Comparison of ENCODE assay signal across 12 cellular contexts in genomic region chr7:98352621-98353020, GRCh38. TPM values are rescaled to one million over a fixed set of nuclear protein-coding genes. Genes with fewer than 3 reads are reported as not detected.
DNase-seq lines count a peak whose midpoint lies in the region; ATAC-seq, FAIRE-seq and TF ChIP-seq lines count a peak whose summit lies in the region.
"Had no signal": no experiment of that assay in that cellular context is flagged by ENCODE, and none has a peak within 500 bp of the region (broad histone marks: within the 10 kb centered on the region; RNA-seq: fewer than 3 reads in every experiment).

No MANE protein-coding gene starts in this region.

- H3K4me2 ChIP-seq in IMR-90 (ENCODE audit: low read depth, low read length) (peak overlapping the region; percentile 14; the same call in 1 of the 2 replicates), GM12878 (ENCODE audit: control insufficient read depth, insufficient read depth) (no peak overlapping the region)

- H3K23ac ChIP-seq in IMR-90 (ENCODE audit: low read depth, low read length), result no peak overlapping the region

- no peaks in the 10 kb centered on the region for H3K36me3 Mint-ChIP-seq in activated CD8-positive, alpha-beta T cell treated with anti-CD3 and anti-CD28 coated beads for 36 hours (ENCODE audit: low read depth)
- no peaks in the 10 kb centered on the region for H3K36me3 Mint-ChIP-seq in activated naive CD4-positive, alpha-beta T cell treated with anti-CD3 and anti-CD28 coated beads, Interleukin-2, amount 10 ng/mL, durations not matched to agents 7 days and 5 days

- H3K27ac Mint-ChIP-seq in activated CD8-positive, alpha-beta T cell treated with anti-CD3 and anti-CD28 coated beads for 36 hours, result no peak overlapping the region
- no peak overlapping the region for H3K27ac Mint-ChIP-seq in activated naive CD4-positive, alpha-beta T cell treated with anti-CD3 and anti-CD28 coated beads, Interleukin-2, amount 10 ng/mL, durations not matched to agents 7 days and 5 days
- H3K27ac Mint-ChIP-seq: activated T-cell treated with anti-CD3 and anti-CD28 coated beads, Interleukin-2, amount 50 U/mL, for 24 hours; dendritic cell treated with granulocyte-macrophage colony-stimulating factor and Interleukin-4, amounts not matched to agents 40 ng/mL and 50 ng/mL, for 4 days had no signal

- H3K27me3 Mint-ChIP-seq in activated CD8-positive, alpha-beta T cell treated with anti-CD3 and anti-CD28 coated beads for 36 hours, result peaks cover 1% of the 10 kb centered on the region
- peaks cover 5% of the 10 kb centered on the region for H3K27me3 Mint-ChIP-seq in activated naive CD4-positive, alpha-beta T cell treated with anti-CD3 and anti-CD28 coated beads, Interleukin-2, amount 10 ng/mL, durations not matched to agents 7 days and 5 days
- H3K27me3 Mint-ChIP-seq: activated T-cell treated with anti-CD3 and anti-CD28 coated beads, Interleukin-2, amount 50 U/mL, for 24 hours had no signal

- peak overlapping the region; percentile 49 for H2BK5ac ChIP-seq in IMR-90 (ENCODE audit: low read depth, low read length, poor library complexity, severe bottlenecking)

- no peak overlapping the region for H4K5ac ChIP-seq in IMR-90 (ENCODE audit: low read depth, low read length)

- H3K9ac ChIP-seq in IMR-90 (ENCODE audit: low read depth, low read length) (no peak overlapping the region), GM12878 (ENCODE audit: control insufficient read depth, insufficient read depth, low read length) (no peak overlapping the region), mucosa of rectum (ENCODE audit: low read depth in 1 of 2, low read length in 2 of 2) (peak overlapping the region in 1 of 2 donors; percentile 34)

- H3K56ac ChIP-seq in IMR-90 (ENCODE audit: extremely low read depth, insufficient read depth, low read length), result no peak overlapping the region

- no peaks in the 10 kb centered on the region for H3K9me3 Mint-ChIP-seq in activated CD8-positive, alpha-beta T cell treated with anti-CD3 and anti-CD28 coated beads for 36 hours
- no peaks in the 10 kb centered on the region for H3K9me3 Mint-ChIP-seq in activated naive CD4-positive, alpha-beta T cell treated with anti-CD3 and anti-CD28 coated beads, Interleukin-2, amount 10 ng/mL, durations not matched to agents 7 days and 5 days
- H3K9me3 Mint-ChIP-seq: activated T-cell treated with anti-CD3 and anti-CD28 coated beads, Interleukin-2, amount 50 U/mL, for 24 hours; dendritic cell treated with granulocyte-macrophage colony-stimulating factor and Interleukin-4, amounts not matched to agents 40 ng/mL and 50 ng/mL, for 4 days had no signal

- no peaks in the 10 kb centered on the region; the same call in 1 of the 2 replicates for H3K79me2 ChIP-seq in GM12878 (ENCODE audit: control insufficient read depth, insufficient read depth, low read length)

- peak overlapping the region; percentile 66; the same call in 1 of the 2 replicates for H3K27ac ChIP-seq in IMR-90 (ENCODE audit: insufficient read depth, low read length)
- no peak overlapping the region for H3K27ac ChIP-seq in GM12878 (ENCODE audit: control insufficient read depth, insufficient read depth)
- H3K27ac ChIP-seq in mucosa of rectum (ENCODE audit: low read depth in 2 of 2, low read length in 2 of 2), result peak overlapping the region; percentile 63 to 88
- no peak overlapping the region for H3K27ac ChIP-seq in A673 (ENCODE audit: low read depth, low read length, poor library complexity, severe bottlenecking)

- no peak for TF ChIP-seq RAD21 in IMR-90 (IDR thresholded peaks at IDR 0.05; ENCODE audit: low read length)
- no peak for TF ChIP-seq RAD21 in GM12878 (IDR thresholded peaks at IDR 0.05; ENCODE audit: insufficient read depth, low read depth, low read length)

- WGBS in IMR-90 (ENCODE audit: extremely low coverage in 2 of 2, insufficient read length in 1 of 2), 2 experiments, result 0% methylated on average over 1 of the region's 4 CpGs; no CpG with 5 or more reads in 1 of the 2 experiments
- WGBS in GM12878 (ENCODE audit: insufficient coverage, insufficient replicate concordance, low lambda C conversion rate, missing lambda C conversion rate), result 40% methylated on average over 4 of the region's 4 CpGs

- RAD21 ChIA-PET in GM12878 (lab: Charles Lee; ENCODE audit: unreplicated experiment), result no interaction called here

- DNase-seq in AG20443 (ENCODE audit: low spot score), result peak; percentile 62
- peak; percentile 90 for DNase-seq in IMR-90
- DNase-seq in GM12878 (ENCODE audit: low read depth, low spot score), result no peak
- no peak for DNase-seq in activated CD8-positive, alpha-beta T cell treated with anti-CD3 and anti-CD28 coated beads for 36 hours
- no peak for DNase-seq in activated naive CD4-positive, alpha-beta T cell treated with anti-CD3 and anti-CD28 coated beads, Interleukin-2, amount 10 ng/mL, durations not matched to agents 7 days and 5 days
- DNase-seq in A673 (ENCODE audit: low spot score), result no peak
- DNase-seq: activated T-cell treated with anti-CD3 and anti-CD28 coated beads, Interleukin-2, amount 50 U/mL, for 24 hours; NCI-H510A had no signal

- CTCF ChIA-PET in IMR-90 (lab: Yijun Ruan, JAX), result no interaction called here
- CTCF ChIA-PET in GM12878 (lab: Yijun Ruan, JAX), result no interaction called here
- CTCF ChIA-PET in activated CD8-positive, alpha-beta T cell treated with anti-CD3 and anti-CD28 coated beads for 36 hours (lab: Charles Lee), result interaction anchor here (0.7 kb wide), 1 partner anchor 879 kb away, joined by 3 read pairs; no protein-coding TSS in a partner anchor
- CTCF ChIA-PET in activated naive CD4-positive, alpha-beta T cell treated with anti-CD3 and anti-CD28 coated beads, Interleukin-2, amount 10 ng/mL, durations not matched to agents 7 days and 5 days (lab: Charles Lee), result no interaction called here
- CTCF ChIA-PET in A673 (lab: Charles Lee), result no interaction called here

- H3K4me1 ChIP-seq in IMR-90 (ENCODE audit: control insufficient read depth, insufficient read depth, low read length) (peaks cover 14% of the 10 kb centered on the region), GM12878 (ENCODE audit: control insufficient read depth, insufficient read depth, low read length) (no peaks in the 10 kb centered on the region), mucosa of rectum (ENCODE audit: control insufficient read depth in 2 of 2, insufficient read depth in 2 of 2, low read length in 2 of 2) (peaks cover 13 to 41% of the 10 kb centered on the region in 2 donors), A673 (ENCODE audit: insufficient read depth, low read length, poor library complexity, severe bottlenecking) (no peaks in the 10 kb centered on the region)

- BruUV-seq in IMR-90 (replicated peaks; lab: Mats Ljungman, UMichigan) (no TSS peak), GM12878 (replicated peaks; lab: Mats Ljungman, UMichigan) (no TSS peak), A673 (replicated peaks; lab: Mats Ljungman, UMichigan) (no TSS peak)

- TF ChIP-seq POLR2A in IMR-90 (IDR thresholded peaks at IDR 0.05; ENCODE audit: low read depth, low read length), result no peak
- no peak for TF ChIP-seq POLR2A in GM12878 (IDR thresholded peaks at IDR 0.05; ENCODE audit: low read depth, low read length)

- ATAC-seq in IMR-90 (ENCODE audit: low read depth) (peak; percentile 63), GM12878 (no peak), HG03571 (IDR thresholded peaks at IDR 0.05; ENCODE audit: unreplicated experiment) (no peak)
- no peak for ATAC-seq in activated CD8-positive, alpha-beta T cell treated with anti-CD3 and anti-CD28 coated beads for 36 hours

- FAIRE-seq in GM12878 (lab: Jason Lieb, UNC), result peak; percentile 38
- FAIRE-seq: islet of Langerhans had no signal

- in situ Hi-C loops in IMR-90 (cut with MboI; ENCODE audit: low sequenced_read_pairs), result no loop called here
- in situ Hi-C loops in GM12878 (cut with MboI), result no loop called here

- no peak overlapping the region; the same call in 1 of the 2 replicates for H2AK5ac ChIP-seq in IMR-90 (ENCODE audit: low read depth, low read length)

- POLR2A ChIA-PET in IMR-90 (lab: Charles Lee; ENCODE audit: unreplicated experiment), result no interaction called here
- POLR2A ChIA-PET in GM12878 (lab: Charles Lee), result no interaction called here
- POLR2A ChIA-PET in activated CD8-positive, alpha-beta T cell treated with anti-CD3 and anti-CD28 coated beads for 36 hours (lab: Charles Lee), result no interaction called here
- POLR2A ChIA-PET in A673 (lab: Charles Lee; ENCODE audit: low non-redundant PET), result no interaction called here

- H3K4ac ChIP-seq in IMR-90 (ENCODE audit: low read depth, low read length), result peak overlapping the region; percentile 59; the same call in 1 of the 2 replicates

- no peaks in the 10 kb centered on the region for H3K9me3 ChIP-seq in IMR-90 (ENCODE audit: control insufficient read depth, insufficient read depth, low read length)
- H3K9me3 ChIP-seq in GM12878 (replicated peaks; ENCODE audit: control insufficient read depth, insufficient read depth, low read length), result no peaks in the 10 kb centered on the region; the same call in 2 of the 3 replicates
- H3K9me3 ChIP-seq in mucosa of rectum (ENCODE audit: control insufficient read depth in 2 of 2, low read length in 2 of 2), result no peaks in the 10 kb centered on the region
- no peaks in the 10 kb centered on the region for H3K9me3 ChIP-seq in A673 (ENCODE audit: low read depth, low read length, poor library complexity, severe bottlenecking)

- H2AFZ ChIP-seq in IMR-90 (replicated peaks; ENCODE audit: low read length, poor library complexity) (no peak overlapping the region), GM12878 (ENCODE audit: control insufficient read depth, low read depth, low read length) (no peak overlapping the region)

- peak overlapping the region; percentile 44 for H2BK120ac ChIP-seq in IMR-90 (ENCODE audit: low read depth, low read length)

- H3K27me3 ChIP-seq in IMR-90 (ENCODE audit: control insufficient read depth, insufficient read depth, low read length), result no peaks in the 10 kb centered on the region
- H3K27me3 ChIP-seq in GM12878 (replicated peaks in 1 of 2; ENCODE audit: control insufficient read depth in 2 of 2, insufficient read depth in 2 of 2, low read length in 1 of 2), result no peaks in the 10 kb centered on the region
- no peaks in the 10 kb centered on the region for H3K27me3 ChIP-seq in mucosa of rectum (ENCODE audit: control insufficient read depth in 2 of 2, insufficient read depth in 2 of 2, low read length in 2 of 2)
- no peaks in the 10 kb centered on the region for H3K27me3 ChIP-seq in A673 (replicated peaks; ENCODE audit: insufficient read depth, low read depth, low read length, poor library complexity)

- dilution Hi-C loops in IMR-90 (cut with HindIII; ENCODE audit: low sequenced_read_pairs, unreplicated experiment), result no loop called here

- no peak for TF ChIP-seq CTCF in IMR-90 (conservative IDR thresholded peaks at IDR 0.05; ENCODE audit: low read depth, low read length)
- TF ChIP-seq CTCF in GM12878 (IDR thresholded peaks at IDR 0.05 in 2 of 3, conservative IDR thresholded peaks at IDR 0.05 in 1 of 3; ENCODE audit: control insufficient read depth in 2 of 3, extremely low read depth in 1 of 3, insufficient read depth in 1 of 3, low read depth in 3 of 3, low read length in 3 of 3), result no peak
- TF ChIP-seq CTCF in activated CD8-positive, alpha-beta T cell treated with anti-CD3 and anti-CD28 coated beads for 36 hours (IDR thresholded peaks at IDR 0.05), result no peak
- TF ChIP-seq CTCF in A673 (conservative IDR thresholded peaks at IDR 0.05; ENCODE audit: low read depth, low read length), result no peak

- H2BK15ac ChIP-seq in IMR-90 (ENCODE audit: low read depth, low read length), result no peak overlapping the region

- H3K36me3 ChIP-seq in IMR-90 (ENCODE audit: control insufficient read depth, insufficient read depth, low read length) (no peaks in the 10 kb centered on the region), GM12878 (ENCODE audit: control insufficient read depth in 2 of 2, insufficient read depth in 2 of 2, low read length in 1 of 2) (peaks cover 2 to 4% of the 10 kb centered on the region in 2 experiments; a peak in 3 of 4 replicates), mucosa of rectum (ENCODE audit: control insufficient read depth in 2 of 2, insufficient read depth in 2 of 2, low read length in 2 of 2) (peaks cover 0 to 2% of the 10 kb centered on the region in 2 donors), A673 (ENCODE audit: insufficient read depth, low read length, poor library complexity, severe bottlenecking) (no peaks in the 10 kb centered on the region)

- no peak for TF ChIP-seq EP300 in GM12878 (IDR thresholded peaks at IDR 0.05; ENCODE audit: borderline replicate concordance in 1 of 2, control insufficient read depth in 1 of 2, low read depth in 2 of 2, low read length in 2 of 2)

- H2AK9ac ChIP-seq in IMR-90 (replicated peaks; ENCODE audit: low read depth, low read length, poor library complexity), result no peak overlapping the region

- H3K14ac ChIP-seq in IMR-90 (replicated peaks; ENCODE audit: low read depth, low read length), result no peak overlapping the region

- no peak overlapping the region for H3K18ac ChIP-seq in IMR-90 (ENCODE audit: low read depth, low read length)

- H2BK20ac ChIP-seq in IMR-90 (ENCODE audit: low read depth, low read length), result no peak overlapping the region

- H3K4me3 Mint-ChIP-seq in activated CD8-positive, alpha-beta T cell treated with anti-CD3 and anti-CD28 coated beads for 36 hours, result no peak overlapping the region
- no peak overlapping the region for H3K4me3 Mint-ChIP-seq in activated naive CD4-positive, alpha-beta T cell treated with anti-CD3 and anti-CD28 coated beads, Interleukin-2, amount 10 ng/mL, durations not matched to agents 7 days and 5 days
- H3K4me3 Mint-ChIP-seq: activated T-cell treated with anti-CD3 and anti-CD28 coated beads, Interleukin-2, amount 50 U/mL, for 24 hours; dendritic cell treated with granulocyte-macrophage colony-stimulating factor and Interleukin-4, amounts not matched to agents 40 ng/mL and 50 ng/mL, for 4 days had no signal

- H3K4me1 Mint-ChIP-seq in activated CD8-positive, alpha-beta T cell treated with anti-CD3 and anti-CD28 coated beads for 36 hours (ENCODE audit: low read depth), result no peaks in the 10 kb centered on the region
- H3K4me1 Mint-ChIP-seq in activated naive CD4-positive, alpha-beta T cell treated with anti-CD3 and anti-CD28 coated beads, Interleukin-2, amount 10 ng/mL, durations not matched to agents 7 days and 5 days, result no peaks in the 10 kb centered on the region

- no peak overlapping the region for H3K4me3 ChIP-seq in IMR-90 (ENCODE audit: insufficient read depth, low read depth, low read length)
- H3K4me3 ChIP-seq in GM12878, result no peak overlapping the region
- peak overlapping the region; percentile 13 to 28 for H3K4me3 ChIP-seq in mucosa of rectum (ENCODE audit: low read length in 2 of 2)
- no peak overlapping the region for H3K4me3 ChIP-seq in A673 (ENCODE audit: low read depth, low read length, poor library complexity, severe bottlenecking)

- H3K79me1 ChIP-seq in IMR-90 (ENCODE audit: low read depth in 1 of 2, low read length in 2 of 2), result peaks cover 8 to 28% of the 10 kb centered on the region in 2 experiments; a peak in 3 of 4 replicates

- SMC1A ChIA-PET in GM12878 (lab: Charles Lee; ENCODE audit: uncharacterized antibody, unreplicated experiment), result no interaction called here

- H4K20me1 ChIP-seq in IMR-90 (ENCODE audit: insufficient read depth, low read length) (no peaks in the 10 kb centered on the region), GM12878 (ENCODE audit: control insufficient read depth, insufficient read depth) (no peaks in the 10 kb centered on the region)

- H4K91ac ChIP-seq in IMR-90 (ENCODE audit: insufficient read depth, low read depth, low read length), result no peak overlapping the region

- no peak overlapping the region for H4K8ac ChIP-seq in IMR-90 (ENCODE audit: low read depth in 2 of 2, low read length in 2 of 2)

- intact Hi-C loops in IMR-90 (cut with micrococcal nuclease) (no loop called here), GM12878 (cut with micrococcal nuclease; ENCODE audit: unreplicated experiment) (no loop called here), A673 (cut with micrococcal nuclease; ENCODE audit: unreplicated experiment) (no loop called here)
- intact Hi-C loops in activated CD8-positive, alpha-beta T cell treated with anti-CD3 and anti-CD28 coated beads for 36 hours (cut with micrococcal nuclease), result no loop called here

- H3K9me1 ChIP-seq in IMR-90 (ENCODE audit: insufficient read depth, low read length), result peaks cover 10% of the 10 kb centered on the region

RNA-seq across cellular contexts. Expression of gene BAIAP2L1, which starts 48.3 kb away (rescaled TPM):
- total RNA-seq in IMR-90 (2012; rRNA removed), result 2.2 TPM in 2 replicates
- 5.8 and 6.0 TPM in 2 replicates for polyA plus RNA-seq in IMR-90 (2012; rRNA removed)
- 4.7 and 5.4 TPM in 2 replicates for polyA plus RNA-seq in IMR-90 (2012; cell fraction: cytosol; rRNA removed)
- polyA plus RNA-seq in IMR-90 (2012; cell fraction: nucleus; rRNA removed; ENCODE audit: low replicate concordance), result 6.3 and 8.4 TPM in 2 replicates
- total RNA-seq in GM12878 (2013; cell fraction: nucleolus; rRNA removed), result 57.4 and 58.9 TPM in 2 replicates
- total RNA-seq in GM12878 (2014; rRNA removed), result 23.8 and 24.9 TPM in 2 replicates
- total RNA-seq in GM12878 (2014; rRNA removed; fragmentation: Illumina TruSeq; extraction: Trizol), result 32.2 and 32.6 TPM in 2 replicates
- 49.5 and 49.9 TPM in 2 replicates for total RNA-seq in GM12878 (2021)
- polyA plus RNA-seq in GM12878 (2011; ENCODE audit: low read depth), result 17.1 TPM
- polyA plus RNA-seq in GM12878 (2011; rRNA removed), result 25.2 and 25.3 TPM in 2 replicates
- 23.8 and 25.3 TPM in 2 replicates for polyA plus RNA-seq in GM12878 (2011; cell fraction: cytosol; rRNA removed)
- polyA plus RNA-seq in GM12878 (2011; cell fraction: nucleus; rRNA removed), result 21.1 and 23.7 TPM in 2 replicates
- polyA plus RNA-seq in GM12878 (2012), result 23.9 and 25.8 TPM in 2 replicates
- polyA plus RNA-seq in GM12878 (2014; fragmentation: Illumina TruSeq; extraction: Trizol), result 60.2 and 89.5 TPM in 2 replicates
- polyA plus RNA-seq in GM12878 (2014; fragmentation: Nextera tagmentation; extraction: Ambion mirVana), result 10 to 100 TPM in 1 of 2 experiments, 1 to 10 TPM in 1; 8.9 to 11.6 TPM
- polyA plus RNA-seq in GM12878 (2014; rRNA removed), result 38.7 and 40.3 TPM in 2 replicates
- polyA plus RNA-seq in GM12878 (2016; fragmentation: Nextera tagmentation; extraction: Ambion mirVana), result 10 to 100 TPM; 54.9 to 58.3 TPM
- polyA minus RNA-seq in GM12878 (2011; rRNA and poly(A)+ RNA removed), result 20.7 and 22.2 TPM in 2 replicates
- 10.6 and 10.7 TPM in 2 replicates for polyA minus RNA-seq in GM12878 (2011; cell fraction: cytosol; rRNA and poly(A)+ RNA removed)
- polyA minus RNA-seq in GM12878 (2011; cell fraction: nucleus; rRNA and poly(A)+ RNA removed), result 10.6 and 16.7 TPM in 2 replicates
- total RNA-seq in activated CD8-positive, alpha-beta T cell treated with anti-CD3 and anti-CD28 coated beads for 36 hours, result 1 to 10 TPM; 1.7 to 2.3 TPM
- total RNA-seq in A673 (2021), result 0.77 and 0.92 TPM in 2 replicates

Comparison
In these comparisons a context has a peak if more than half of its experiments do, and no peak if none do; other contexts are left out.
1. DNase-seq: peak in AG20443 (single experiment) and IMR-90 (single experiment); none in GM12878 (single experiment), activated CD8-positive, alpha-beta T cell treated with anti-CD3 and anti-CD28 coated beads for 36 hours (single experiment), activated naive CD4-positive, alpha-beta T cell treated with anti-CD3 and anti-CD28 coated beads, Interleukin-2, amount 10 ng/mL, durations not matched to agents 7 days and 5 days (single experiment) and A673 (single experiment).
2. H3K27ac ChIP-seq: peak in IMR-90 (single experiment) and mucosa of rectum (2 of 2); none in GM12878 (single experiment) and A673 (single experiment).
3. H3K4me3 ChIP-seq: peak in mucosa of rectum (2 of 2); none in IMR-90 (single experiment), GM12878 (single experiment) and A673 (single experiment).